ENCODE assay signal across 1 cellular context in the genomic region with DNA sequence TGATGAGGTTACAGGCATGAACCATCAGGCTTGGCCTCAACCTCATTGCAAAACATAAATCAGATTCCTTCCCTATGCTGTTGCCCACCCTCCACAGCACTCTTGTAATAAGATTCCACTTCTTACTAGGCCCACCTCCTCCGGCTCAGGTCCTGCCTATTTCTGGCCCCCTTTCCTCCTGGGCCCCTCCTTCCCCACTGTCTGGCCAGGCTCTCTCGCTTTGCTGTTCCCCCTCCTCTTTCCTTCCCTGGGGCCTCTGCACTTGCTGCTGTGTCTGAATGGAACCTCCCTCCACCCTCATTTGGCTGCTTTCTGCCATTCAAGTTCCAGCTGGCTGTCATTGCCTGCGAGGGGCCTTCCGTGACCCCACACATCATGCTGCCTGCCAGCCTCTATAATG.
TF ChIP-seq lines count a peak whose summit lies in the region.

No MANE protein-coding gene starts in this region.

TF ChIP-seq in HepG2, 621 proteins besides CTCF, POLR2A, EP300 and RAD21:
- TF ChIP-seq ATF7 (IDR thresholded peaks at IDR 0.05) (0 out of 2 replicates have a peak, but pooled peaks have one; percentile 43), ATF7 (CRISPR knock-in tag; IDR thresholded peaks at IDR 0.05) (no peak), ZNF724P (CRISPR knock-in tag; IDR thresholded peaks at IDR 0.05; ENCODE audit: borderline replicate concordance) (no peak)
